In genomic region chr2:10424051-10424450, GRCh38 we compare ENCODE assay signal across 1 cellular context.
TF ChIP-seq lines count a peak whose summit lies in the region.

No MANE protein-coding gene starts in this region.

TF ChIP-seq in HepG2, 621 proteins besides CTCF, POLR2A, EP300 and RAD21 (continued from another document):
- TF ChIP-seq IKZF5 (CRISPR knock-in tag; IDR thresholded peaks at IDR 0.05), result no peak
